8 cellular contexts compared by ENCODE assay signal in genomic region chr17:80259642-80260535, GRCh38. TPM values are rescaled to one million over a fixed set of nuclear protein-coding genes. Genes with fewer than 3 reads are reported as not detected.
A peak's percentile ranks its signal among the peaks of the same experiment; 100 is the strongest.
DNase-seq lines count a peak whose midpoint lies in the region; ATAC-seq, FAIRE-seq and TF ChIP-seq lines count a peak whose summit lies in the region.

No MANE protein-coding gene starts in this region.

- H3K27me3 Mint-ChIP-seq in T-helper 17 cell (no peaks in the 10 kb centered on the region), astrocyte (ENCODE audit: low read depth, unreplicated experiment) (no peaks in the 10 kb centered on the region)

- peak overlapping the region; percentile 93 for H3K4me3 Mint-ChIP-seq in T-helper 17 cell
- H3K4me3 Mint-ChIP-seq in astrocyte (ENCODE audit: unreplicated experiment), result peak overlapping the region; percentile 86

- peak; percentile 76 for ATAC-seq in T-helper 17 cell

- H3K36me3 Mint-ChIP-seq in T-helper 17 cell (ENCODE audit: low read depth) (peaks cover 3% of the 10 kb centered on the region), astrocyte (ENCODE audit: low read depth, unreplicated experiment) (peaks cover 4% of the 10 kb centered on the region)

- no peaks in the 10 kb centered on the region for H3K9me3 ChIP-seq in HUES64 (ENCODE audit: insufficient read depth, low read depth, low read length)
- H3K9me3 ChIP-seq in T-helper 17 cell (ENCODE audit: control insufficient read depth, low read length, poor library complexity, severe bottlenecking), result no peaks in the 10 kb centered on the region
- H3K9me3 ChIP-seq in astrocyte (ENCODE audit: insufficient read depth, low read depth, low read length), result no peaks in the 10 kb centered on the region

- DNase-seq in SKM-1 treated with dmso at 0.1 percent for 144 hours (lab: John Stamatoyannopoulos, UW; ENCODE audit: unreplicated experiment) (peak; percentile 28), SKM-1 (lab: John Stamatoyannopoulos, UW; ENCODE audit: unreplicated experiment) (no peak), T-helper 17 cell (peak; percentile 76 to 89 (median 84)), astrocyte (ENCODE audit: low read depth) (peak; percentile 43), hippocampal formation (lab: John Stamatoyannopoulos, UW) (peak; percentile 53 to 54), retinal pigment epithelial cell (ENCODE audit: low read depth) (no peak), NCI-H1048 (lab: John Stamatoyannopoulos, UW) (no peak)

- H3K9ac ChIP-seq in HUES64 (ENCODE audit: low read depth, low read length) (peak overlapping the region; percentile 58; the same call in 1 of the 2 replicates), astrocyte (ENCODE audit: low read length) (peak overlapping the region; percentile 66)

- H3K36me3 ChIP-seq in HUES64 (ENCODE audit: insufficient read depth, low read length), result no peaks in the 10 kb centered on the region
- H3K36me3 ChIP-seq in astrocyte (ENCODE audit: insufficient read depth, low read length), result no peaks in the 10 kb centered on the region

- peak overlapping the region; percentile 63 for H2AFZ ChIP-seq in astrocyte (ENCODE audit: low read depth, low read length)

- no peak for FAIRE-seq in astrocyte (lab: Jason Lieb, UNC)

- H3K27ac ChIP-seq in HUES64 (ENCODE audit: low read depth, low read length) (peak overlapping the region; percentile 75; the same call in 1 of the 2 replicates), astrocyte (ENCODE audit: low read depth, low read length) (peak overlapping the region; percentile 61)

- peak overlapping the region; percentile 97 for H3K27ac Mint-ChIP-seq in T-helper 17 cell
- peak overlapping the region; percentile 98 for H3K27ac Mint-ChIP-seq in astrocyte (ENCODE audit: unreplicated experiment)

- H3K4me1 ChIP-seq in HUES64 (ENCODE audit: insufficient read depth, low read length) (peaks cover 25% of the 10 kb centered on the region; the same call in 1 of the 2 replicates), astrocyte (ENCODE audit: insufficient read depth, low read length) (peaks cover 10% of the 10 kb centered on the region)

- 18% methylated on average over 79 of the region's 79 CpGs for WGBS in HUES64

- H3K9me3 Mint-ChIP-seq in astrocyte (ENCODE audit: unreplicated experiment), result no peaks in the 10 kb centered on the region

- no peaks in the 10 kb centered on the region for H3K27me3 ChIP-seq in HUES64 (ENCODE audit: insufficient read depth, low read length)
- no peaks in the 10 kb centered on the region for H3K27me3 ChIP-seq in astrocyte (ENCODE audit: insufficient read depth, low read length)

- H3K4me3 ChIP-seq in HUES64 (ENCODE audit: low read length) (peak overlapping the region; percentile 59), astrocyte (ENCODE audit: insufficient read depth, low read depth, low read length) (peak overlapping the region; percentile 51), retinal pigment epithelial cell (ENCODE audit: low read length) (peak overlapping the region; percentile 37)

- no peak for TF ChIP-seq CTCF in astrocyte (IDR thresholded peaks at IDR 0.05; ENCODE audit: insufficient read depth, low read depth, low read length)
- no peak for TF ChIP-seq CTCF in retinal pigment epithelial cell (conservative IDR thresholded peaks at IDR 0.05; ENCODE audit: low read depth, low read length)

- peaks cover 13% of the 10 kb centered on the region for H4K20me1 ChIP-seq in astrocyte (ENCODE audit: insufficient read depth, low read length)

- H3K4me1 Mint-ChIP-seq in T-helper 17 cell, result peaks cover 45% of the 10 kb centered on the region
- H3K4me1 Mint-ChIP-seq in astrocyte (ENCODE audit: low read depth, unreplicated experiment), result peaks cover 34% of the 10 kb centered on the region

- peaks cover 6% of the 10 kb centered on the region for H3K79me2 ChIP-seq in astrocyte (ENCODE audit: insufficient read depth, low read length)

- peak overlapping the region; percentile 86 for H3K4me2 ChIP-seq in astrocyte (ENCODE audit: low read length)

RNA-seq across cellular contexts. Expression of gene RNF213, which starts 0.8 kb away (rescaled TPM):
- 13.8 TPM for polyA plus RNA-seq in HUES64 (2013, experiment 1 of 2)
- 20.4 TPM for polyA plus RNA-seq in HUES64 (2013, experiment 2 of 2)
- total RNA-seq in T-helper 17 cell (100 to 1,000 TPM; 528 to 571 TPM), astrocyte (120 and 129 TPM in 2 replicates)

RNA-seq across cellular contexts. Expression of gene SLC26A11, which starts 39.7 kb away (rescaled TPM):
- 9.8 TPM for polyA plus RNA-seq in HUES64 (2013, experiment 1 of 2)
- 12.0 TPM for polyA plus RNA-seq in HUES64 (2013, experiment 2 of 2)
- total RNA-seq in T-helper 17 cell (10 to 100 TPM; 57.0 to 73.8 TPM), astrocyte (15.3 and 16.1 TPM in 2 replicates)

RNA-seq across cellular contexts. Expression of gene SGSH, which starts 39.8 kb away (rescaled TPM):
- polyA plus RNA-seq in HUES64 (2013, experiment 1 of 2), result 13.8 TPM
- 12.7 TPM for polyA plus RNA-seq in HUES64 (2013, experiment 2 of 2)
- 100 to 1,000 TPM; 136 to 151 TPM for total RNA-seq in T-helper 17 cell
- 24.0 and 26.0 TPM in 2 replicates for total RNA-seq in astrocyte

Comparison
In these comparisons a context has a peak if more than half of its experiments do, and no peak if none do; other contexts are left out.
1. DNase-seq: peak in SKM-1 treated with dmso at 0.1 percent for 144 hours (single experiment), T-helper 17 cell (3 of 3), astrocyte (single experiment) and hippocampal formation (2 of 2); none in SKM-1 (single experiment), retinal pigment epithelial cell (single experiment) and NCI-H1048 (single experiment).
2. Peak in every context shown above with its lines, with median percentiles within 50 percentile points of each other: H3K4me3 ChIP-seq.